ENCODE assay signal across 10 cellular contexts in the genomic region with DNA sequence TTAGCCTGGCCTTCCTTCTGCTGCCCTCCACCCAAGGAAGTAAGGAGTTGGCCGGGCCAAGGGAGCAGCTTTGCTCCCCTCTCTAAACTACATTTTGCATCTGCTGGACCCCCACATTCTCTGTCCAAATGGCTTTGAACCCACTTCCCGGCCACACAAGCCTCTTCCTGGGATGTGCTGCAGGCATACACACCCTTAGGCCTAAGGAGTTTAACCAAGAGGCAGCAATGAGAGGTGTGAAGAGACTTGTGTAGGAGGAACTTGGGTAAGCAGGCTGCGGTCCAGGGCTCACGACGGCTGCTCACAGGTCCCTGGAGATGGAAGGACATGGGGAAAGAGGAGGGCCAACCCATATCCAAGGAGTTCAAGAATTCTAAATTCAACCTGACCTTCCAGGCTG.
A peak's percentile ranks its signal among the peaks of the same experiment; 100 is the strongest.
DNase-seq lines count a peak whose midpoint lies in the region; ATAC-seq and TF ChIP-seq lines count a peak whose summit lies in the region.
"Had no signal": no experiment of that assay in that cellular context is flagged by ENCODE, and none has a peak within 500 bp of the region (broad histone marks: within the 10 kb centered on the region; RNA-seq: fewer than 3 reads in every experiment).

No MANE protein-coding gene starts in this region.

- H3K4me1 Mint-ChIP-seq in activated T-cell treated with anti-CD3 and anti-CD28 coated beads, Interleukin-2, amount 50 U/mL, for 4 hours (ENCODE audit: low read depth): peaks cover 60% of the 10 kb centered on the region

- no peak for TF ChIP-seq CTCF in right lobe of liver (IDR thresholded peaks at IDR 0.05)
- TF ChIP-seq CTCF in GM20000 (IDR thresholded peaks at IDR 0.05; ENCODE audit: extremely low read depth, missing control alignments): no peak

- peak overlapping the region; percentile 99 for H3K4me3 Mint-ChIP-seq in activated T-cell treated with anti-CD3 and anti-CD28 coated beads, Interleukin-2, amount 50 U/mL, for 4 hours
- H3K4me3 Mint-ChIP-seq: type B pancreatic cell had no signal

- peaks cover 22% of the 10 kb centered on the region for H3K36me3 Mint-ChIP-seq in activated T-cell treated with anti-CD3 and anti-CD28 coated beads, Interleukin-2, amount 50 U/mL, for 4 hours (ENCODE audit: insufficient read depth)
- peaks cover 44 to 47% of the 10 kb centered on the region in 2 donors for H3K36me3 Mint-ChIP-seq in activated naive CD4-positive, alpha-beta T cell treated with anti-CD3 and anti-CD28 coated beads, Interleukin-2, amount 50 U/mL, for 72 hours
- H3K36me3 Mint-ChIP-seq: type B pancreatic cell had no signal

- H3K27me3 Mint-ChIP-seq in activated T-cell treated with anti-CD3 and anti-CD28 coated beads, Interleukin-2, amount 50 U/mL, for 4 hours (ENCODE audit: low read depth): no peaks in the 10 kb centered on the region

- no peaks in the 10 kb centered on the region for H3K4me1 ChIP-seq in right lobe of liver

- no peaks in the 10 kb centered on the region for H3K9me3 Mint-ChIP-seq in activated T-cell treated with anti-CD3 and anti-CD28 coated beads, Interleukin-2, amount 50 U/mL, for 4 hours
- H3K9me3 Mint-ChIP-seq in activated naive CD4-positive, alpha-beta T cell treated with anti-CD3 and anti-CD28 coated beads, Interleukin-2, amount 50 U/mL, for 72 hours: peaks cover 0 to 3% of the 10 kb centered on the region in 2 donors
- H3K9me3 Mint-ChIP-seq: type B pancreatic cell had no signal

- ATAC-seq in activated T-cell treated with anti-CD3 and anti-CD28 coated beads, Interleukin-2, amount 50 U/mL, for 4 hours: no peak
- ATAC-seq in activated naive CD4-positive, alpha-beta T cell treated with anti-CD3 and anti-CD28 coated beads, Interleukin-2, amount 50 U/mL, for 72 hours: no peak
- ATAC-seq in right lobe of liver (no peak), GM19452 (IDR thresholded peaks at IDR 0.05; ENCODE audit: unreplicated experiment) (no peak)

- DNase-seq in activated T-cell treated with anti-CD3 and anti-CD28 coated beads, Interleukin-2, amount 50 U/mL, for 4 hours: no peak
- no peak for DNase-seq in activated T-cell treated with anti-CD3 and anti-CD28 coated beads, Interleukin-2, amount 50 U/mL, for 48 hours
- DNase-seq in activated naive CD4-positive, alpha-beta T cell treated with anti-CD3 and anti-CD28 coated beads, Interleukin-2, amount 50 U/mL, for 72 hours (ENCODE audit: low spot score in 2 of 2): no peak
- no peak for DNase-seq in right lobe of liver
- no peak for DNase-seq in NCI-H2171 (lab: John Stamatoyannopoulos, UW)
- DNase-seq in GM20000 (ENCODE audit: low spot score): no peak
- DNase-seq: activated CD4-positive, alpha-beta T cell treated with anti-CD3 and anti-CD28 coated beads, Interleukin-2, amount 50 U/mL, for 4 hours had no signal

- peak overlapping the region; percentile 85 to 98 for H3K27ac Mint-ChIP-seq in activated naive CD4-positive, alpha-beta T cell treated with anti-CD3 and anti-CD28 coated beads, Interleukin-2, amount 50 U/mL, for 72 hours
- H3K27ac Mint-ChIP-seq: type B pancreatic cell had no signal

- H3K36me3 ChIP-seq in right lobe of liver: no peaks in the 10 kb centered on the region

- 57% methylated on average over 5 of the region's 5 CpGs for WGBS in right lobe of liver (ENCODE audit: insufficient coverage, low coverage, low lambda C conversion rate, missing lambda C conversion rate)

- no peaks in the 10 kb centered on the region for H3K27me3 ChIP-seq in right lobe of liver

- H3K27ac ChIP-seq in right lobe of liver (peak overlapping the region; percentile 52 to 82 (median 63)), temporal lobe (ENCODE audit: low read depth, low read length) (peak overlapping the region; percentile 8)

- intact Hi-C loops in right lobe of liver (cut with DNase I): no loop called here

- H3K4me3 ChIP-seq in right lobe of liver: no peak overlapping the region

- TF ChIP-seq POLR2A in right lobe of liver (IDR thresholded peaks at IDR 0.05): no peak

- H3K9me3 ChIP-seq in right lobe of liver: no peaks in the 10 kb centered on the region
